Comparison of ENCODE assay signal across 12 cellular contexts in genomic region chr6:21986703-21987102, GRCh38.
DNase-seq lines count a peak whose midpoint lies in the region; ATAC-seq and TF ChIP-seq lines count a peak whose summit lies in the region.
"Had no signal": no experiment of that assay in that cellular context is flagged by ENCODE, and none has a peak within 500 bp of the region (broad histone marks: within the 10 kb centered on the region; RNA-seq: fewer than 3 reads in every experiment).

No MANE protein-coding gene starts in this region.

- WGBS in ovary, 3 donors = 19 to 28% (median 27%) methylated on average over 6 of the region's 6 CpGs

- no peak overlapping the region for H3K4me3 Mint-ChIP-seq in natural killer cell
- no peak overlapping the region for H3K4me3 Mint-ChIP-seq in natural killer cell treated with Interleukin-12 subunit alpha and Interleukin-12 subunit beta and Interleukin-15 and Interleukin-18, amount 100 ng/mL, for 72 hours
- H3K4me3 Mint-ChIP-seq: T-helper 1 cell treated with Interleukin-12 subunit alpha and Interleukin-12 subunit beta and Interleukin-4 antibody, amounts not matched to agents 30 μg/mL and 1 μg/mL, for 36 hours had no signal

- peaks cover 6% of the 10 kb centered on the region for H3K4me1 ChIP-seq in ovary (ENCODE audit: insufficient read depth)

- H3K27ac ChIP-seq in epithelial cell of prostate (peak overlapping the region; percentile 45), ovary (peak overlapping the region; percentile 22 to 66)
- H3K27ac ChIP-seq: KMS-11 had no signal

- H3K4me1 Mint-ChIP-seq in natural killer cell = peaks cover 14 to 23% of the 10 kb centered on the region in 2 donors
- peaks cover 11 to 12% of the 10 kb centered on the region in 2 donors for H3K4me1 Mint-ChIP-seq in natural killer cell treated with Interleukin-12 subunit alpha and Interleukin-12 subunit beta and Interleukin-15 and Interleukin-18, amount 100 ng/mL, for 72 hours (ENCODE audit: low read depth in 2 of 2)

- no peaks in the 10 kb centered on the region for H3K36me3 Mint-ChIP-seq in natural killer cell
- H3K36me3 Mint-ChIP-seq in natural killer cell treated with Interleukin-12 subunit alpha and Interleukin-12 subunit beta and Interleukin-15 and Interleukin-18, amount 100 ng/mL, for 72 hours = no peaks in the 10 kb centered on the region
- H3K36me3 Mint-ChIP-seq: activated naive CD8-positive, alpha-beta T cell treated with anti-CD3 and anti-CD28 coated beads, Interleukin-2, amount 10 ng/mL, durations not matched to agents 7 days and 5 days had no signal

- H3K9me3 ChIP-seq in ovary = no peaks in the 10 kb centered on the region

- TF ChIP-seq EP300 in ovary (IDR thresholded peaks at IDR 0.05) = no peak

- H3K27ac Mint-ChIP-seq in natural killer cell = peak overlapping the region; percentile 68 to 79
- peak overlapping the region in 1 of 2 donors; percentile 51 for H3K27ac Mint-ChIP-seq in natural killer cell treated with Interleukin-12 subunit alpha and Interleukin-12 subunit beta and Interleukin-15 and Interleukin-18, amount 100 ng/mL, for 72 hours
- H3K27ac Mint-ChIP-seq: activated naive CD8-positive, alpha-beta T cell treated with anti-CD3 and anti-CD28 coated beads, Interleukin-2, amount 10 ng/mL, durations not matched to agents 7 days and 5 days; T-helper 1 cell treated with Interleukin-12 subunit alpha and Interleukin-12 subunit beta and Interleukin-4 antibody, amounts not matched to agents 30 μg/mL and 1 μg/mL, for 36 hours had no signal

- H3K27me3 Mint-ChIP-seq in natural killer cell (ENCODE audit: low read depth in 2 of 2) = no peaks in the 10 kb centered on the region
- no peaks in the 10 kb centered on the region for H3K27me3 Mint-ChIP-seq in natural killer cell treated with Interleukin-12 subunit alpha and Interleukin-12 subunit beta and Interleukin-15 and Interleukin-18, amount 100 ng/mL, for 72 hours

- TF ChIP-seq POLR2A in ovary (IDR thresholded peaks at IDR 0.05) = no peak

- no peak overlapping the region for H3K4me3 ChIP-seq in ovary

- no peak for DNase-seq in natural killer cell
- no peak for DNase-seq in natural killer cell treated with Interleukin-12 subunit alpha and Interleukin-12 subunit beta and Interleukin-15 and Interleukin-18, amount 100 ng/mL, for 72 hours (ENCODE audit: low spot score)
- DNase-seq in epithelial cell of prostate (ENCODE audit: low read depth, low spot score) = no peak
- peak in 2 of 5 donors; percentile 18 to 51 for DNase-seq in ovary
- DNase-seq in NCI-H524 treated with DMSO at 0.1 percent for 48 hours (lab: John Stamatoyannopoulos, UW) = no peak
- no peak for DNase-seq in activated CD4-positive, CD25-positive, alpha-beta regulatory T cell treated with anti-CD3 and anti-CD28 coated beads, Interleukin-2, amount 50 U/mL, for 72 hours
- DNase-seq in activated gamma-delta T cell treated with Interleukin-2 at 50 U/mL for 16 hours = no peak
- DNase-seq in NCI-H748 (lab: John Stamatoyannopoulos, UW; ENCODE audit: unreplicated experiment) = no peak
- DNase-seq: activated naive CD8-positive, alpha-beta T cell treated with anti-CD3 and anti-CD28 coated beads, Interleukin-2, amount 10 ng/mL, durations not matched to agents 7 days and 5 days; DMS79 treated with DMSO at 0.1 percent for 48 hours had no signal

- intact Hi-C loops in natural killer cell (cut with micrococcal nuclease) = no loop called here
- intact Hi-C loops in ovary (cut with DNase I) = no loop called here

- TF ChIP-seq CTCF in natural killer cell (IDR thresholded peaks at IDR 0.05) = no peak
- no peak for TF ChIP-seq CTCF in ovary (IDR thresholded peaks at IDR 0.05)

- no peaks in the 10 kb centered on the region for H3K27me3 ChIP-seq in ovary

- H3K9me3 Mint-ChIP-seq in natural killer cell = no peaks in the 10 kb centered on the region
- no peaks in the 10 kb centered on the region for H3K9me3 Mint-ChIP-seq in natural killer cell treated with Interleukin-12 subunit alpha and Interleukin-12 subunit beta and Interleukin-15 and Interleukin-18, amount 100 ng/mL, for 72 hours
- H3K9me3 Mint-ChIP-seq: activated naive CD8-positive, alpha-beta T cell treated with anti-CD3 and anti-CD28 coated beads, Interleukin-2, amount 10 ng/mL, durations not matched to agents 7 days and 5 days; T-helper 1 cell treated with Interleukin-12 subunit alpha and Interleukin-12 subunit beta and Interleukin-4 antibody, amounts not matched to agents 30 μg/mL and 1 μg/mL, for 36 hours had no signal

- no peaks in the 10 kb centered on the region for H3K36me3 ChIP-seq in ovary

- ATAC-seq in natural killer cell = no peak
- ATAC-seq in natural killer cell treated with Interleukin-12 subunit alpha and Interleukin-12 subunit beta and Interleukin-15 and Interleukin-18, amount 100 ng/mL, for 72 hours = no peak
